Comparison of ENCODE assay signal across 12 cellular contexts in genomic region chr7:37230221-37230620, GRCh38.
A peak's percentile ranks its signal among the peaks of the same experiment; 100 is the strongest.
DNase-seq lines count a peak whose midpoint lies in the region; ATAC-seq and TF ChIP-seq lines count a peak whose summit lies in the region.
"Had no signal": no experiment of that assay in that cellular context is flagged by ENCODE, and none has a peak within 500 bp of the region (broad histone marks: within the 10 kb centered on the region; RNA-seq: fewer than 3 reads in every experiment).

No MANE protein-coding gene starts in this region.

- no peak for ATAC-seq in WTC11
- peak; percentile 98 for ATAC-seq in Right ventricle myocardium inferior
- ATAC-seq in HG03520 (IDR thresholded peaks at IDR 0.05; ENCODE audit: unreplicated experiment), result no peak

- POLR2A ChIA-PET in WTC11 (lab: Charles Lee), result no interaction called here

- H3K36me3 Mint-ChIP-seq in WTC11, result no peaks in the 10 kb centered on the region

- intact Hi-C loops in Right ventricle myocardium inferior (cut with DNase I), result loop anchor here (10.0 kb wide), 1 partner anchor 275 kb away; no protein-coding TSS in a partner anchor

- DNase-seq in DMS 273 (lab: John Stamatoyannopoulos, UW; ENCODE audit: unreplicated experiment), result peak; percentile 27
- DNase-seq in DMS 273 treated with DMSO at 0.1 percent for 48 hours (lab: John Stamatoyannopoulos, UW), result no peak
- DNase-seq in WTC11 (ENCODE audit: low spot score), result no peak
- peak; percentile 59 for DNase-seq in Right ventricle myocardium inferior (ENCODE audit: missing footprints)
- DNase-seq in renal cortical epithelial cell (ENCODE audit: low read depth), result peak; percentile 18
- no peak for DNase-seq in germinal center (ENCODE audit: low spot score)
- DNase-seq in superior temporal gyrus (ENCODE audit: extremely low spot score), result no peak
- DNase-seq: CD8-positive, alpha-beta memory T cell; NCI-H2227 treated with DMSO at 0.1 percent for 48 hours; Peyer's patch had no signal

- H3K27ac Mint-ChIP-seq in WTC11, result no peak overlapping the region
- H3K27ac Mint-ChIP-seq: activated T-helper 1 cell treated with anti-CD3 and anti-CD28 coated beads, Interleukin-12 subunit alpha, Interleukin-12 subunit beta, Interleukin-2, Interleukin-4 antibody, amounts not matched to agents 30 ng/mL and 10 ng/mL and 1 ng/mL, durations not matched to agents 14 hours and 24 hours and 36 hours had no signal

- H3K4me3 Mint-ChIP-seq in WTC11, result no peak overlapping the region
- H3K4me3 Mint-ChIP-seq: activated T-helper 1 cell treated with anti-CD3 and anti-CD28 coated beads, Interleukin-12 subunit alpha, Interleukin-12 subunit beta, Interleukin-2, Interleukin-4 antibody, amounts not matched to agents 30 ng/mL and 10 ng/mL and 1 ng/mL, durations not matched to agents 14 hours and 24 hours and 36 hours; CD8-positive, alpha-beta memory T cell had no signal

- no peak for TF ChIP-seq CTCF in WTC11 (IDR thresholded peaks at IDR 0.05)

- H3K27me3 Mint-ChIP-seq in WTC11 (ENCODE audit: low read depth), result no peaks in the 10 kb centered on the region; the same call in 1 of the 2 replicates

- CTCF ChIA-PET in WTC11 (lab: Charles Lee), result no interaction called here

- peaks cover 29% of the 10 kb centered on the region for H3K4me1 Mint-ChIP-seq in WTC11

- no peaks in the 10 kb centered on the region for H3K9me3 Mint-ChIP-seq in WTC11
- H3K9me3 Mint-ChIP-seq: activated T-helper 1 cell treated with anti-CD3 and anti-CD28 coated beads, Interleukin-12 subunit alpha, Interleukin-12 subunit beta, Interleukin-2, Interleukin-4 antibody, amounts not matched to agents 30 ng/mL and 10 ng/mL and 1 ng/mL, durations not matched to agents 14 hours and 24 hours and 36 hours; CD8-positive, alpha-beta memory T cell had no signal

TF ChIP-seq in WTC11, 78 proteins besides CTCF, POLR2A, EP300 and RAD21:
- TF ChIP-seq SOX15 (CRISPR knock-in tag; IDR thresholded peaks at IDR 0.05), result no peak
- peak; percentile 44; the same call in 1 of the 2 replicates for TF ChIP-seq USF2 (CRISPR knock-in tag; IDR thresholded peaks at IDR 0.05)
- TF ChIP-seq PRDM15 (CRISPR knock-in tag; IDR thresholded peaks at IDR 0.05), result no peak
- no peak for TF ChIP-seq ZNF425 (CRISPR knock-in tag; conservative IDR thresholded peaks at IDR 0.05)
- no peak for TF ChIP-seq HMGXB4 (CRISPR knock-in tag; IDR thresholded peaks at IDR 0.05)
- TF ChIP-seq ZNF232 (CRISPR knock-in tag; IDR thresholded peaks at IDR 0.05), result no peak

Comparison
In these comparisons a context has a peak if more than half of its experiments do, and no peak if none do; other contexts are left out.
1. DNase-seq: peak in DMS 273 (single experiment), Right ventricle myocardium inferior (single experiment) and renal cortical epithelial cell (single experiment); none in DMS 273 treated with DMSO at 0.1 percent for 48 hours (single experiment), WTC11 (single experiment), germinal center (single experiment) and superior temporal gyrus (single experiment).